1 cellular context compared by ENCODE assay signal in the genomic region with DNA sequence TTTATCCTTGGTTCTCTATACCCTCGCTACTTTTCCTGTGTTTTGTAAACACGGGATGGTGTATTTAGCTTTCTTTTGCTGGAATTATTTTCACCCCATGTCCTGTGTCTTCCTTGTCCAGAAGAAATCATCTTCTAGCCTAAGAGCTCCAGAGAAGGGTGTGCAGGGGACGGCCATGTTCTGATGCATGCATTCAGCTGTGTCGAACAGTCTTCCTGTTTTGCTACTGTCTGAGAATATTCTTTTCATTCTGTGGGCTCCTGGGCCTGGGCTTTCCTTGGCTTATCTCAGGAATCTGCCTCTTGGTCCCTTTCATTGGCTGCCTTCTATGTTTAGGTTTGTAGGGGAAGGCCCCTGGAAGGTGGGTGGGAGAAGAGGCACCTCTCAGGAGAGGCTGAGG.
TF ChIP-seq lines count a peak whose summit lies in the region.

No MANE protein-coding gene starts in this region.

TF ChIP-seq in HepG2, 621 proteins besides CTCF, POLR2A, EP300 and RAD21:
- TF ChIP-seq, protein P1, sequence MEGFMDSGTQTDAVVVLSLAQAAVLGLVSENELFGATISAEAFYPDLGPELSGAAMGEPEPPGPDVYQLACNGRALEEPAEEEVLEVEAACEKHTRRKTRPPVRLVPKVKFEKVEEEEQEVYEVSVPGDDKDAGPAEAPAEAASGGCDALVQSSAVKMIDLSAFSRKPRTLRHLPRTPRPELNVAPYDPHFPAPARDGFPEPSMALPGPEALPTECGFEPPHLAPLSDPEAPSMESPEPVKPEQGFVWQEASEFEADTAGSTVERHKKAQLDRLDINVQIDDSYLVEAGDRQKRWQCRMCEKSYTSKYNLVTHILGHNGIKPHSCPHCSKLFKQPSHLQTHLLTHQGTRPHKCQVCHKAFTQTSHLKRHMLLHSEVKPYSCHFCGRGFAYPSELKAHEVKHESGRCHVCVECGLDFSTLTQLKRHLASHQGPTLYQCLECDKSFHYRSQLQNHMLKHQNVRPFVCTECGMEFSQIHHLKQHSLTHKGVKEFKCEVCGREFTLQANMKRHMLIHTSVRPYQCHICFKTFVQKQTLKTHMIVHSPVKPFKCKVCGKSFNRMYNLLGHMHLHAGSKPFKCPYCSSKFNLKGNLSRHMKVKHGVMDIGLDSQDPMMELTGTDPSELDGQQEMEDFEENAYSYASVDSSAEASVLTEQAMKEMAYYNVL (CRISPR knock-in tag; IDR thresholded peaks at IDR 0.05; ENCODE audit: borderline replicate concordance) = no peak
- TF ChIP-seq ZMYM2 (CRISPR knock-in tag; IDR thresholded peaks at IDR 0.05) = no peak
- no peak for TF ChIP-seq KAT2B (IDR thresholded peaks at IDR 0.05; ENCODE audit: borderline replicate concordance, low read depth, low read length)
TF ChIP-seq in HepG2: peak in this region for 0.
